Comparison of ENCODE assay signal across 9 cellular contexts in genomic region chr5:118703241-118703640, GRCh38.
"Had no signal": no experiment of that assay in that cellular context is flagged by ENCODE, and none has a peak within 500 bp of the region (broad histone marks: within the 10 kb centered on the region; RNA-seq: fewer than 3 reads in every experiment).

No MANE protein-coding gene starts in this region.

- DNase-seq: H9, HCEC 1CT, IMR-90, KBM-7 had no signal

- H3K4me3 Mint-ChIP-seq: GM23338, H9 had no signal

- H3K27ac ChIP-seq: KMS-11 had no signal

- H3K9ac ChIP-seq: KMS-11 had no signal

- H2AFZ ChIP-seq: GM23338 had no signal

- H3K4me3 ChIP-seq: GM23338 had no signal

- ATAC-seq: GM23338 had no signal

- H3K27ac Mint-ChIP-seq: GM23338, H9 had no signal

- H3K4me1 Mint-ChIP-seq: GM23338, H9 had no signal

- FAIRE-seq: H1, H54, HTR-8/SVneo had no signal

- H3K4me2 ChIP-seq: GM23338, KMS-11 had no signal
